ENCODE assay signal across 1 cellular context in genomic region chr10:100267237-100268104, GRCh38.
TF ChIP-seq lines count a peak whose summit lies in the region.

Gene CWF19L1, minus strand, starts transcription at chr10:100267638. Its CDS starts 45 bp downstream, at chr10:100267593.

TF ChIP-seq in SK-N-SH, 30 proteins besides CTCF, POLR2A, EP300 and RAD21 (continued from another document):
- TF ChIP-seq REST (IDR thresholded peaks at IDR 0.05; ENCODE audit: low read depth, low read length) (peak; percentile 78), FOXJ3 (CRISPR knock-in tag; IDR thresholded peaks at IDR 0.05) (no peak), PBX3 (IDR thresholded peaks at IDR 0.05) (no peak), USF1 (IDR thresholded peaks at IDR 0.05; ENCODE audit: borderline replicate concordance, low read depth) (no peak), YY1 (IDR thresholded peaks at IDR 0.05; ENCODE audit: low read depth) (no peak), EZH2phosphoT487 (IDR thresholded peaks at IDR 0.05; ENCODE audit: borderline replicate concordance, low read depth) (no peak), NFIC (IDR thresholded peaks at IDR 0.05; ENCODE audit: borderline replicate concordance) (no peak), MXI1 (IDR thresholded peaks at IDR 0.05; ENCODE audit: low read depth, low read length) (peak; percentile 89; the same call in 1 of the 2 replicates), IRF3 (IDR thresholded peaks at IDR 0.05; ENCODE audit: low read depth, low read length) (no peak)
